In genomic region chr9:109483771-109484442, GRCh38 we compare ENCODE assay signal across 19 cellular contexts. TPM values are rescaled to one million over a fixed set of nuclear protein-coding genes. Genes with fewer than 3 reads are reported as not detected.
"Had no signal": no experiment of that assay in that cellular context is flagged by ENCODE, and none has a peak within 500 bp of the region (broad histone marks: within the 10 kb centered on the region; RNA-seq: fewer than 3 reads in every experiment).

No MANE protein-coding gene starts in this region.

- H3K27me3 ChIP-seq: breast epithelium, testis, upper lobe of right lung had no signal

- H3K4me3 ChIP-seq: breast epithelium, esophagus muscularis mucosa, mucosa of descending colon, testis, upper lobe of right lung had no signal

- H3K4me1 ChIP-seq: breast epithelium, esophagus muscularis mucosa, testis, upper lobe of right lung had no signal

- H3K9me3 Mint-ChIP-seq: activated B cell treated with CpG ODN at 0.5 μM for 24 hours; activated naive CD8-positive, alpha-beta T cell treated with anti-CD3 and anti-CD28 coated beads, Interleukin-2, amount 10 ng/mL, durations not matched to agents 7 days and 5 days; activated T-cell treated with anti-CD3 and anti-CD28 coated beads, Interleukin-2, amount 50 U/mL, for 4 hours; immature natural killer cell; nephron; stimulated activated naive CD8-positive, alpha-beta T cell treated with anti-CD3 and anti-CD28 coated beads, Interleukin-15, Interleukin-2, amounts not matched to agents 100 ng/mL and 50 ng/mL, for 24 hours; T-helper 1 cell treated with Interleukin-12 subunit alpha and Interleukin-12 subunit beta and Interleukin-4 antibody, amounts not matched to agents 30 μg/mL and 1 μg/mL, for 36 hours had no signal

- ATAC-seq: activated CD8-positive, alpha-beta memory T cell treated with anti-CD3 and anti-CD28 coated beads, Interleukin-2, amount 10 ng/mL, durations not matched to agents 7 days and 5 days; activated T-cell treated with anti-CD3 and anti-CD28 coated beads, Interleukin-2, amount 50 U/mL, for 4 hours; left colon; mucosa of descending colon; upper lobe of right lung had no signal

- H3K27ac ChIP-seq: breast epithelium, esophagus muscularis mucosa, testis, upper lobe of right lung had no signal

- H3K36me3 Mint-ChIP-seq: activated CD8-positive, alpha-beta memory T cell treated with anti-CD3 and anti-CD28 coated beads, Interleukin-2, amount 10 ng/mL, durations not matched to agents 7 days and 5 days; activated naive CD8-positive, alpha-beta T cell treated with anti-CD3 and anti-CD28 coated beads, Interleukin-2, amount 10 ng/mL, durations not matched to agents 7 days and 5 days; immature natural killer cell had no signal

- H3K9me3 ChIP-seq: breast epithelium, esophagus muscularis mucosa, mucosa of descending colon, testis, upper lobe of right lung had no signal

- H3K36me3 ChIP-seq: breast epithelium, esophagus muscularis mucosa, upper lobe of right lung had no signal

- H3K27ac Mint-ChIP-seq: activated B cell treated with CpG ODN at 0.5 μM for 24 hours; activated CD8-positive, alpha-beta memory T cell treated with anti-CD3 and anti-CD28 coated beads, Interleukin-2, amount 10 ng/mL, durations not matched to agents 7 days and 5 days; activated naive CD8-positive, alpha-beta T cell treated with anti-CD3 and anti-CD28 coated beads, Interleukin-2, amount 10 ng/mL, durations not matched to agents 7 days and 5 days; immature natural killer cell; stimulated activated naive CD8-positive, alpha-beta T cell treated with anti-CD3 and anti-CD28 coated beads, Interleukin-15, Interleukin-2, amounts not matched to agents 100 ng/mL and 50 ng/mL, for 24 hours; T-helper 1 cell treated with Interleukin-12 subunit alpha and Interleukin-12 subunit beta and Interleukin-4 antibody, amounts not matched to agents 30 μg/mL and 1 μg/mL, for 36 hours had no signal

- DNase-seq: activated B cell treated with CpG ODN at 0.5 μM for 24 hours; activated CD8-positive, alpha-beta memory T cell treated with anti-CD3 and anti-CD28 coated beads, Interleukin-2, amount 10 ng/mL, durations not matched to agents 7 days and 5 days; activated gamma-delta T cell; activated naive CD8-positive, alpha-beta T cell treated with anti-CD3 and anti-CD28 coated beads, Interleukin-2, amount 10 ng/mL, durations not matched to agents 7 days and 5 days; activated T-cell treated with anti-CD3 and anti-CD28 coated beads, Interleukin-2, amount 50 U/mL, for 4 hours; aorta; immature natural killer cell; left colon; mammary epithelial cell; mucosa of descending colon; stimulated activated CD4-positive, alpha-beta T cell treated with anti-CD3 and anti-CD28 coated beads, Interleukin-12 subunit alpha, Interleukin-12 subunit beta, amount 100 ng/mL, for 4 hours; stimulated activated CD4-positive, alpha-beta T cell treated with anti-CD3 and anti-CD28 coated beads, Interleukin-2, amount 100 ng/mL, for 48 hours; testis; upper lobe of right lung had no signal

RNA-seq across cellular contexts. Expression of gene PTPN3, which starts 14.2 kb away (rescaled TPM):
- total RNA-seq: activated naive CD8-positive, alpha-beta T cell treated with anti-CD3 and anti-CD28 coated beads, Interleukin-2, amount 10 ng/mL, durations not matched to agents 7 days and 5 days had no signal
- polyA plus RNA-seq: immature natural killer cell had no signal
